ENCODE assay signal across 8 cellular contexts in genomic region chr20:60206259-60206658, GRCh38.
DNase-seq lines count a peak whose midpoint lies in the region; ATAC-seq, FAIRE-seq and TF ChIP-seq lines count a peak whose summit lies in the region.

No MANE protein-coding gene starts in this region.

- FAIRE-seq in GM12892 (lab: Jason Lieb, UNC) = no peak

- TF ChIP-seq POLR2A in GM12892 (IDR thresholded peaks at IDR 0.05; ENCODE audit: low read depth, low read length) = no peak

- peak; percentile 65 for DNase-seq in EH (ENCODE audit: low read depth)
- peak; percentile 16 for DNase-seq in KG1 (lab: John Stamatoyannopoulos, UW)
- peak; percentile 41 for DNase-seq in UCSD-AML1 (lab: John Stamatoyannopoulos, UW; ENCODE audit: unreplicated experiment)
- peak; percentile 79 for DNase-seq in kidney glomerular epithelial cell (lab: John Stamatoyannopoulos, UW)
- no peak for DNase-seq in inferior parietal cortex (ENCODE audit: extremely low spot score)
- no peak for DNase-seq in GM12892 (ENCODE audit: insufficient read length)

- ATAC-seq in GM21423 (IDR thresholded peaks at IDR 0.05; ENCODE audit: unreplicated experiment) (no peak), HG02970 (IDR thresholded peaks at IDR 0.05; ENCODE audit: low FRiP score, unreplicated experiment) (no peak)

Comparison
In these comparisons a context has a peak if more than half of its experiments do, and no peak if none do; other contexts are left out.
1. DNase-seq: peak in EH (single experiment), KG1 (single experiment), UCSD-AML1 (single experiment) and kidney glomerular epithelial cell (single experiment); none in inferior parietal cortex (single experiment) and GM12892 (single experiment).